ENCODE assay signal across 10 cellular contexts in genomic region chr3:59386165-59386564, GRCh38.
A peak's percentile ranks its signal among the peaks of the same experiment; 100 is the strongest.
DNase-seq lines count a peak whose midpoint lies in the region; ATAC-seq and TF ChIP-seq lines count a peak whose summit lies in the region.
"Had no signal": no experiment of that assay in that cellular context is flagged by ENCODE, and none has a peak within 500 bp of the region (broad histone marks: within the 10 kb centered on the region; RNA-seq: fewer than 3 reads in every experiment).

No MANE protein-coding gene starts in this region.

- peak; percentile 85 for ATAC-seq in HG03196 (IDR thresholded peaks at IDR 0.05; ENCODE audit: unreplicated experiment)
- ATAC-seq in activated naive CD4-positive, alpha-beta T cell treated with anti-CD3 and anti-CD28 coated beads, Interleukin-2, amount 50 U/mL, for 72 hours: peak; percentile 44 to 54

- in situ Hi-C loops in GM13977 (cut with MboI; ENCODE audit: low pct_unique_long_range_greater_than_20kb, low sequenced_read_pairs, unreplicated experiment): no loop called here

- H3K36me3 Mint-ChIP-seq in activated naive CD4-positive, alpha-beta T cell treated with anti-CD3 and anti-CD28 coated beads, Interleukin-2, amount 50 U/mL, for 72 hours: peaks cover 6 to 25% of the 10 kb centered on the region in 2 donors

- no peak for TF ChIP-seq CTCF in GM13977 (IDR thresholded peaks at IDR 0.05; ENCODE audit: extremely low read depth, insufficient read depth, missing control alignments)
- no peak for TF ChIP-seq CTCF in GM20000 (IDR thresholded peaks at IDR 0.05; ENCODE audit: extremely low read depth, missing control alignments)

- DNase-seq in GM13977 (ENCODE audit: low spot score): peak; percentile 63
- DNase-seq in GM20000 (ENCODE audit: low spot score): peak; percentile 67
- DNase-seq in activated naive CD4-positive, alpha-beta T cell treated with anti-CD3 and anti-CD28 coated beads, Interleukin-2, amount 50 U/mL, for 72 hours (ENCODE audit: low spot score in 2 of 2): no peak
- no peak for DNase-seq in COR-L47 (lab: John Stamatoyannopoulos, UW)
- no peak for DNase-seq in cerebellar nuclear complex (lab: John Stamatoyannopoulos, UW)
- no peak for DNase-seq in activated gamma-delta T cell treated with Interleukin-2 at 50 U/mL for 16 hours
- no peak for DNase-seq in posterior cingulate gyrus
- DNase-seq: foreskin fibroblast, NCI-H446 had no signal

- peaks cover 0 to 11% of the 10 kb centered on the region in 2 donors for H3K9me3 Mint-ChIP-seq in activated naive CD4-positive, alpha-beta T cell treated with anti-CD3 and anti-CD28 coated beads, Interleukin-2, amount 50 U/mL, for 72 hours

- H3K27ac Mint-ChIP-seq in activated naive CD4-positive, alpha-beta T cell treated with anti-CD3 and anti-CD28 coated beads, Interleukin-2, amount 50 U/mL, for 72 hours: peak overlapping the region; percentile 92 to 93

- intact Hi-C loops in posterior cingulate gyrus (cut with DNase I): no loop called here

Comparison
In these comparisons a context has a peak if more than half of its experiments do, and no peak if none do; other contexts are left out.
1. DNase-seq: peak in GM13977 (single experiment) and GM20000 (single experiment); none in activated naive CD4-positive, alpha-beta T cell treated with anti-CD3 and anti-CD28 coated beads, Interleukin-2, amount 50 U/mL, for 72 hours (0 of 2), COR-L47 (single experiment), cerebellar nuclear complex (0 of 2), activated gamma-delta T cell treated with Interleukin-2 at 50 U/mL for 16 hours (single experiment) and posterior cingulate gyrus (0 of 10).